ENCODE assay signal across 21 cellular contexts in the genomic region with DNA sequence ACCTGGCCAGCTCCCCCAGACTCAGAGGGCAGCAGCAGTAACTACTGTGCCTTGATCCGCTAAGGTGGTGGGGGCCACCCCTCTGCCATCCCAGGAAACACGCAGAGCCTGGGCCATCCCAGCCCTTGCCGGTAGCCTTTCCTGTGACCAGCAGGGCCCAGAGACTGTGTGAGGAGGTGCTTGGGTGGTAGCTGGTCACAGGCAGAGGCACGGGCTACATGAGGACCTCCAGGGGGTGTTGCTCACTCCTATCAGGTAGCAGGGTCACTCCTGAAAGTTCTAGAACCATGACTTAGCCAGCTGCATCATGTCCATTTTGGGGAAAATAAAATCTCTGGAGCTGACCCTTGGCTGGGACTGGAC.
"Had no signal": no experiment of that assay in that cellular context is flagged by ENCODE, and none has a peak within 500 bp of the region (broad histone marks: within the 10 kb centered on the region; RNA-seq: fewer than 3 reads in every experiment).

No MANE protein-coding gene starts in this region.

- H3K9me3 ChIP-seq: body of pancreas, SJCRH30, SK-N-SH had no signal

- H3K27me3 ChIP-seq: body of pancreas had no signal

- H2AFZ ChIP-seq: PC-9 had no signal

- ATAC-seq: activated CD8-positive, alpha-beta T cell treated with anti-CD3 and anti-CD28 coated beads for 36 hours; body of pancreas had no signal

- H3K27ac Mint-ChIP-seq: activated CD8-positive, alpha-beta T cell treated with anti-CD3 and anti-CD28 coated beads for 36 hours; activated naive CD4-positive, alpha-beta T cell treated with anti-CD3 and anti-CD28 coated beads, Interleukin-2, amount 50 U/mL, for 24 hours had no signal

- H3K4me3 Mint-ChIP-seq: activated CD8-positive, alpha-beta T cell treated with anti-CD3 and anti-CD28 coated beads for 36 hours; activated naive CD4-positive, alpha-beta T cell treated with anti-CD3 and anti-CD28 coated beads, Interleukin-2, amount 50 U/mL, for 24 hours; central memory CD8-positive, alpha-beta T cell had no signal

- H3K9ac ChIP-seq: KMS-11, SK-N-SH had no signal

- H3K4me3 ChIP-seq: body of pancreas, PC-9, SJCRH30 had no signal

- H3K9me3 Mint-ChIP-seq: activated CD8-positive, alpha-beta T cell treated with anti-CD3 and anti-CD28 coated beads for 36 hours; activated naive CD4-positive, alpha-beta T cell treated with anti-CD3 and anti-CD28 coated beads, Interleukin-2, amount 50 U/mL, for 24 hours; central memory CD8-positive, alpha-beta T cell had no signal

- H3K27ac ChIP-seq: body of pancreas, KMS-11, PC-9, SJCRH30, VCaP had no signal

- H3K4me2 ChIP-seq: KMS-11, PC-9, SK-N-SH had no signal

- H3K27me3 Mint-ChIP-seq: activated CD8-positive, alpha-beta T cell treated with anti-CD3 and anti-CD28 coated beads for 36 hours; activated naive CD4-positive, alpha-beta T cell treated with anti-CD3 and anti-CD28 coated beads, Interleukin-2, amount 50 U/mL, for 24 hours; central memory CD8-positive, alpha-beta T cell had no signal

- DNase-seq: activated CD4-positive, CD25-positive, alpha-beta regulatory T cell; activated CD8-positive, alpha-beta memory T cell treated with anti-CD3 and anti-CD28 coated beads, Interleukin-2, amount 50 U/mL, for 4 hours; activated CD8-positive, alpha-beta T cell treated with anti-CD3 and anti-CD28 coated beads for 36 hours; activated T-cell treated with anti-CD3 and anti-CD28 coated beads, Interleukin-2, amount 50 U/mL, for 1 hour; aorta; body of pancreas; NCI-H1105; NCI-H1436; NCI-H1694 treated with DMSO at 0.1 percent for 48 hours; NCI-H2029 treated with DMSO at 0.1 percent for 48 hours; NCI-H345; NCI-H510A; NCI-H526 treated with DMSO at 0.1 percent for 48 hours; SK-N-SH; T-helper 1 cell had no signal

- H3K36me3 ChIP-seq: SJCRH30 had no signal

- H3K4me1 ChIP-seq: body of pancreas, SJCRH30 had no signal
